25 cellular contexts compared by ENCODE assay signal in the genomic region with DNA sequence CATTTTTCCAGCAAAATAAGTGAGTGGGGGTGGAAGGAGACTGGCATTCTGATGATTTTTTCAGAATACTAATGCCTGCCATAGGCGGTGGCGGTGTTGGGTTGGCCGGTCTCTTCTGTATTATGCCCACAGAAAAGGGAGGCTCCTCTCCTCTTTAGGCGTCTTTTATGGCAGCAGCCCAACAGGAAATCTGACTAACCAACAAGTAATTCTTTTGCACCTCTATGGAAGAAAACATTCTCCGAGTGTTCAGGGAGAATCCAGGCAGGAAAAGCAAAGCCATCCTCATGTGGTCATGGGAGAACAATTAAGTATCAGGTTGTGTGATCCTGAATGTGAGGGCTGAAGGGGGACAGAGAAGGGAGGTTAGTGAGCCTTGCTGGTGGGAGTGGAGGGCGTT. TPM values are rescaled to one million over a fixed set of nuclear protein-coding genes. Genes with fewer than 3 reads are reported as not detected.
DNase-seq lines count a peak whose midpoint lies in the region; ATAC-seq, FAIRE-seq and TF ChIP-seq lines count a peak whose summit lies in the region.
"Had no signal": no experiment of that assay in that cellular context is flagged by ENCODE, and none has a peak within 500 bp of the region (broad histone marks: within the 10 kb centered on the region; RNA-seq: fewer than 3 reads in every experiment).

No MANE protein-coding gene starts in this region.

- TF ChIP-seq CTCF in RWPE1 (conservative IDR thresholded peaks at IDR 0.05; ENCODE audit: low read depth) = no peak

- intact Hi-C loops in left ventricle myocardium superior (cut with micrococcal nuclease) = no loop called here
- intact Hi-C loops in activated CD4-positive, alpha-beta T cell treated with anti-CD3 and anti-CD28 coated beads for 36 hours (cut with DNase I, micrococcal nuclease) = no loop called here

- no peaks in the 10 kb centered on the region for H3K9me3 Mint-ChIP-seq in activated CD4-positive, alpha-beta T cell treated with anti-CD3 and anti-CD28 coated beads for 36 hours (ENCODE audit: low read depth)
- H3K9me3 Mint-ChIP-seq: nephron progenitor cell had no signal

- FAIRE-seq in frontal cortex (lab: Jason Lieb, UNC) = no peak
- FAIRE-seq: endometrium, HTR-8/SVneo had no signal

- no peak overlapping the region for H3K27ac Mint-ChIP-seq in activated CD4-positive, alpha-beta T cell treated with anti-CD3 and anti-CD28 coated beads for 36 hours
- H3K27ac Mint-ChIP-seq: activated CD8-positive, alpha-beta T cell treated with anti-CD3 and anti-CD28 coated beads for 36 hours; CD8-positive, alpha-beta T cell; nephron progenitor cell; progenitor cell of endocrine pancreas had no signal

- H3K27ac ChIP-seq in RWPE1 (no peak overlapping the region), caudate nucleus (ENCODE audit: low read depth, low read length) (peak overlapping the region; percentile 81)
- H3K27ac ChIP-seq: body of pancreas, colonic mucosa, left lung, upper lobe of left lung had no signal

- peaks cover 8% of the 10 kb centered on the region for H3K27me3 Mint-ChIP-seq in activated CD4-positive, alpha-beta T cell treated with anti-CD3 and anti-CD28 coated beads for 36 hours
- H3K27me3 Mint-ChIP-seq: progenitor cell of endocrine pancreas had no signal

- CTCF ChIA-PET in RWPE1 (lab: Yijun Ruan, JAX) = no interaction called here
- CTCF ChIA-PET in activated CD4-positive, alpha-beta T cell treated with anti-CD3 and anti-CD28 coated beads for 36 hours (lab: Charles Lee) = no interaction called here

- peak; percentile 4 for DNase-seq in RWPE1 (ENCODE audit: low spot score)
- no peak for DNase-seq in caudate nucleus (lab: John Stamatoyannopoulos, UW)
- no peak for DNase-seq in left ventricle myocardium superior
- peak; percentile 62 for DNase-seq in pulmonary artery endothelial cell (ENCODE audit: low read depth, low spot score)
- no peak for DNase-seq in frontal cortex (ENCODE audit: low spot score in 2 of 2)
- DNase-seq in activated CD4-positive, alpha-beta T cell treated with anti-CD3 and anti-CD28 coated beads for 36 hours = no peak
- no peak for DNase-seq in effector CD8-positive, alpha-beta T cell (lab: John Stamatoyannopoulos, UW)
- DNase-seq: activated CD8-positive, alpha-beta T cell treated with anti-CD3 and anti-CD28 coated beads for 36 hours; activated effector memory CD4-positive, alpha-beta T cell treated with anti-CD3 and anti-CD28 coated beads, Interleukin-2, amount 50 U/mL, for 16 hours; activated T-cell treated with anti-CD3 and anti-CD28 coated beads for 4 hours; body of pancreas; CD8-positive, alpha-beta T cell; colonic mucosa; DMS 273 treated with DMSO at 0.1 percent for 48 hours; KBM-7; left lung; NCI-H1436 treated with DMSO at 0.1 percent for 48 hours; nephron progenitor cell; SHP77; upper lobe of left lung had no signal

- H3K4me3 Mint-ChIP-seq in activated CD4-positive, alpha-beta T cell treated with anti-CD3 and anti-CD28 coated beads for 36 hours = no peak overlapping the region
- H3K4me3 Mint-ChIP-seq: activated CD8-positive, alpha-beta T cell treated with anti-CD3 and anti-CD28 coated beads for 36 hours; CD8-positive, alpha-beta T cell; nephron progenitor cell had no signal

- no peaks in the 10 kb centered on the region for H3K36me3 Mint-ChIP-seq in activated CD4-positive, alpha-beta T cell treated with anti-CD3 and anti-CD28 coated beads for 36 hours (ENCODE audit: low read depth)
- H3K36me3 Mint-ChIP-seq: CD8-positive, alpha-beta T cell had no signal

- POLR2A ChIA-PET in RWPE1 (lab: Yijun Ruan, JAX; ENCODE audit: low non-redundant PET) = no interaction called here
- POLR2A ChIA-PET in activated CD4-positive, alpha-beta T cell treated with anti-CD3 and anti-CD28 coated beads for 36 hours (lab: Charles Lee) = no interaction called here

- ATAC-seq in left ventricle myocardium superior (peak; percentile 29), HG02642 (IDR thresholded peaks at IDR 0.05; ENCODE audit: poor library complexity, unreplicated experiment) (no peak)
- no peak for ATAC-seq in activated CD4-positive, alpha-beta T cell treated with anti-CD3 and anti-CD28 coated beads for 36 hours
- ATAC-seq: activated CD4-positive, CD25-positive, alpha-beta regulatory T cell treated with anti-CD3 and anti-CD28 coated beads, Interleukin-2, amount 50 U/mL, for 24 hours; activated CD8-positive, alpha-beta T cell treated with anti-CD3 and anti-CD28 coated beads for 36 hours; body of pancreas; CD8-positive, alpha-beta T cell had no signal

- no peaks in the 10 kb centered on the region for H3K4me1 Mint-ChIP-seq in activated CD4-positive, alpha-beta T cell treated with anti-CD3 and anti-CD28 coated beads for 36 hours

RNA-seq across cellular contexts. Expression of gene ELMO1, which starts 32.0 kb away (rescaled TPM):
- total RNA-seq in left ventricle myocardium superior = 13.0 TPM
- total RNA-seq in pulmonary artery endothelial cell = 33.7 and 41.2 TPM in 2 replicates
- 68.1 TPM for total RNA-seq in frontal cortex
- 100 to 1,000 TPM in 1 of 2 experiments, 10 to 100 TPM in 1; 96.2 to 173 TPM for total RNA-seq in activated CD4-positive, alpha-beta T cell treated with anti-CD3 and anti-CD28 coated beads for 36 hours

Comparison
In these comparisons a context has a peak if more than half of its experiments do, and no peak if none do; other contexts are left out.
1. DNase-seq: peak in RWPE1 (single experiment) and pulmonary artery endothelial cell (single experiment); none in caudate nucleus (0 of 61), left ventricle myocardium superior (single experiment), frontal cortex (0 of 2), activated CD4-positive, alpha-beta T cell treated with anti-CD3 and anti-CD28 coated beads for 36 hours (single experiment) and effector CD8-positive, alpha-beta T cell (single experiment).